18 cellular contexts compared by ENCODE assay signal in genomic region chr7:134988161-134988560, GRCh38. TPM values are rescaled to one million over a fixed set of nuclear protein-coding genes. Genes with fewer than 3 reads are reported as not detected.
DNase-seq lines count a peak whose midpoint lies in the region; ATAC-seq and TF ChIP-seq lines count a peak whose summit lies in the region.
"Had no signal": no experiment of that assay in that cellular context is flagged by ENCODE, and none has a peak within 500 bp of the region (broad histone marks: within the 10 kb centered on the region; RNA-seq: fewer than 3 reads in every experiment).

No MANE protein-coding gene starts in this region.

- CTCF ChIA-PET in A673 (lab: Charles Lee): interaction anchor here (0.7 kb wide), 1 partner anchor 9 kb away, joined by 4 read pairs; no protein-coding TSS in a partner anchor
- CTCF ChIA-PET in WTC11 (lab: Charles Lee): interaction anchor here (1.3 kb wide), 1 partner anchor 286 kb away, joined by 3 read pairs; no protein-coding TSS in a partner anchor

- H3K36me3 ChIP-seq in A673 (ENCODE audit: insufficient read depth, low read length, poor library complexity, severe bottlenecking) (peaks cover 7% of the 10 kb centered on the region), GM06990 (ENCODE audit: control insufficient read depth, insufficient read depth, low read length) (no peaks in the 10 kb centered on the region)

- H3K36me3 Mint-ChIP-seq in activated T-helper 17 cell treated with anti-CD3 and anti-CD28 coated beads, Interleukin-2, amount 50 U/mL, for 72 hours (ENCODE audit: low read depth): peaks cover 17% of the 10 kb centered on the region
- no peaks in the 10 kb centered on the region; the same call in 1 of the 2 replicates for H3K36me3 Mint-ChIP-seq in WTC11

- H3K9me3 Mint-ChIP-seq in activated T-helper 17 cell treated with anti-CD3 and anti-CD28 coated beads, Interleukin-2, amount 50 U/mL, for 72 hours: no peaks in the 10 kb centered on the region
- no peaks in the 10 kb centered on the region for H3K9me3 Mint-ChIP-seq in WTC11
- H3K9me3 Mint-ChIP-seq: IgD-negative memory B cell; T-helper 1 cell treated with Interleukin-12 subunit alpha and Interleukin-12 subunit beta and Interleukin-4 antibody, amounts not matched to agents 30 μg/mL and 1 μg/mL, for 36 hours had no signal

- H3K4me3 ChIP-seq in A673 (ENCODE audit: low read depth, low read length, poor library complexity, severe bottlenecking) (no peak overlapping the region), GM06990 (replicated peaks; ENCODE audit: low read depth, low read length) (peak overlapping the region; percentile 82)
- H3K4me3 ChIP-seq: body of pancreas had no signal

- H3K4me1 Mint-ChIP-seq in activated T-helper 17 cell treated with anti-CD3 and anti-CD28 coated beads, Interleukin-2, amount 50 U/mL, for 72 hours: peaks cover 25% of the 10 kb centered on the region
- H3K4me1 Mint-ChIP-seq in WTC11: peaks cover 15% of the 10 kb centered on the region

- DNase-seq in A673 (ENCODE audit: low spot score) (peak; percentile 4), GM06990 (ENCODE audit: extremely low read depth, insufficient read length) (no peak), kidney glomerular epithelial cell (lab: John Stamatoyannopoulos, UW) (peak; percentile 20), WTC11 (ENCODE audit: low spot score) (no peak), medulla oblongata (ENCODE audit: extremely low spot score) (no peak)
- no peak for DNase-seq in activated effector memory CD4-positive, alpha-beta T cell treated with anti-CD3 and anti-CD28 coated beads, Interleukin-2, amount 50 U/mL, for 16 hours
- DNase-seq: activated CD4-positive, alpha-beta T cell treated with anti-CD3 and anti-CD28 coated beads for 4 hours; body of pancreas; effector CD4-positive, alpha-beta T cell; foreskin melanocyte; NCI-H1436 treated with DMSO at 0.1 percent for 48 hours; NCI-H524 treated with DMSO at 0.1 percent for 48 hours; RPMI8226 had no signal

- H3K9me3 ChIP-seq in A673 (ENCODE audit: low read depth, low read length, poor library complexity, severe bottlenecking): no peaks in the 10 kb centered on the region
- H3K9me3 ChIP-seq: body of pancreas, tibial nerve had no signal

- ATAC-seq in activated T-helper 17 cell treated with anti-CD3 and anti-CD28 coated beads, Interleukin-2, amount 50 U/mL, for 72 hours (replicated peaks): no peak
- ATAC-seq in HG02642 (IDR thresholded peaks at IDR 0.05; ENCODE audit: poor library complexity, unreplicated experiment) (no peak), WTC11 (no peak)
- ATAC-seq: body of pancreas had no signal

- no peak overlapping the region for H3K27ac ChIP-seq in A673 (ENCODE audit: low read depth, low read length, poor library complexity, severe bottlenecking)

- POLR2A ChIA-PET in A673 (lab: Charles Lee; ENCODE audit: low non-redundant PET): no interaction called here
- POLR2A ChIA-PET in WTC11 (lab: Charles Lee): no interaction called here

- BruUV-seq in A673 (replicated peaks; lab: Mats Ljungman, UMichigan): no TSS peak

- H3K27me3 Mint-ChIP-seq in activated T-helper 17 cell treated with anti-CD3 and anti-CD28 coated beads, Interleukin-2, amount 50 U/mL, for 72 hours: no peaks in the 10 kb centered on the region
- no peaks in the 10 kb centered on the region; the same call in 1 of the 2 replicates for H3K27me3 Mint-ChIP-seq in WTC11 (ENCODE audit: low read depth)
- H3K27me3 Mint-ChIP-seq: IgD-negative memory B cell had no signal

- peak overlapping the region; percentile 96 for H3K4me3 Mint-ChIP-seq in activated T-helper 17 cell treated with anti-CD3 and anti-CD28 coated beads, Interleukin-2, amount 50 U/mL, for 72 hours
- H3K4me3 Mint-ChIP-seq in WTC11: no peak overlapping the region

- intact Hi-C loops in A673 (cut with micrococcal nuclease; ENCODE audit: unreplicated experiment): no loop called here

- H3K27ac Mint-ChIP-seq in activated T-helper 17 cell treated with anti-CD3 and anti-CD28 coated beads, Interleukin-2, amount 50 U/mL, for 72 hours: no peak overlapping the region
- H3K27ac Mint-ChIP-seq in WTC11: no peak overlapping the region
- H3K27ac Mint-ChIP-seq: T-helper 1 cell treated with Interleukin-12 subunit alpha and Interleukin-12 subunit beta and Interleukin-4 antibody, amounts not matched to agents 30 μg/mL and 1 μg/mL, for 36 hours had no signal

- peaks cover 17% of the 10 kb centered on the region for H3K4me1 ChIP-seq in A673 (ENCODE audit: insufficient read depth, low read length, poor library complexity, severe bottlenecking)

- H3K27me3 ChIP-seq in A673 (replicated peaks; ENCODE audit: insufficient read depth, low read depth, low read length, poor library complexity) (no peaks in the 10 kb centered on the region), GM06990 (replicated peaks; ENCODE audit: control insufficient read depth, insufficient read depth, low read length) (no peaks in the 10 kb centered on the region)
- H3K27me3 ChIP-seq: body of pancreas, tibial nerve had no signal

- TF ChIP-seq CTCF in A673 (conservative IDR thresholded peaks at IDR 0.05; ENCODE audit: low read depth, low read length): no peak
- no peak for TF ChIP-seq CTCF in GM06990 (IDR thresholded peaks at IDR 0.05; ENCODE audit: insufficient read depth, low read length, poor library complexity, severe bottlenecking)
- TF ChIP-seq CTCF in WTC11 (IDR thresholded peaks at IDR 0.05): no peak

TF ChIP-seq in WTC11, 78 proteins besides CTCF, POLR2A, EP300 and RAD21 (continues in another document):
- TF ChIP-seq JUN (CRISPR knock-in tag; IDR thresholded peaks at IDR 0.05) (no peak), ZNF423 (CRISPR knock-in tag; IDR thresholded peaks at IDR 0.05) (no peak), ZNF532 (CRISPR knock-in tag; IDR thresholded peaks at IDR 0.05; ENCODE audit: borderline replicate concordance) (no peak), MYBL2 (CRISPR knock-in tag; IDR thresholded peaks at IDR 0.05) (no peak), ARID4B (CRISPR knock-in tag; IDR thresholded peaks at IDR 0.05; ENCODE audit: borderline replicate concordance) (no peak), ETV6 (CRISPR knock-in tag; IDR thresholded peaks at IDR 0.05) (no peak), NFE2L1 (CRISPR knock-in tag; IDR thresholded peaks at IDR 0.05) (no peak), ZNF317 (CRISPR knock-in tag; IDR thresholded peaks at IDR 0.05; ENCODE audit: borderline replicate concordance, low read depth) (no peak)

RNA-seq across cellular contexts. Expression of gene AGBL3, which starts 1.9 kb away (rescaled TPM):
- total RNA-seq in A673 (2021): 2.4 and 2.9 TPM in 2 replicates
- 1 to 10 TPM; 1.8 to 2.3 TPM for total RNA-seq in activated T-helper 17 cell treated with anti-CD3 and anti-CD28 coated beads, Interleukin-2, amount 50 U/mL, for 72 hours
- total RNA-seq in WTC11 (2021): 1.6 to 2.1 TPM (median 2.0 TPM) in 3 replicates

Comparison
In these comparisons a context has a peak if more than half of its experiments do, and no peak if none do; other contexts are left out.
1. DNase-seq: peak in A673 (single experiment) and kidney glomerular epithelial cell (single experiment); none in GM06990 (single experiment), WTC11 (single experiment), activated effector memory CD4-positive, alpha-beta T cell treated with anti-CD3 and anti-CD28 coated beads, Interleukin-2, amount 50 U/mL, for 16 hours (single experiment) and medulla oblongata (single experiment).